ENCODE assay signal across 8 cellular contexts in the genomic region with DNA sequence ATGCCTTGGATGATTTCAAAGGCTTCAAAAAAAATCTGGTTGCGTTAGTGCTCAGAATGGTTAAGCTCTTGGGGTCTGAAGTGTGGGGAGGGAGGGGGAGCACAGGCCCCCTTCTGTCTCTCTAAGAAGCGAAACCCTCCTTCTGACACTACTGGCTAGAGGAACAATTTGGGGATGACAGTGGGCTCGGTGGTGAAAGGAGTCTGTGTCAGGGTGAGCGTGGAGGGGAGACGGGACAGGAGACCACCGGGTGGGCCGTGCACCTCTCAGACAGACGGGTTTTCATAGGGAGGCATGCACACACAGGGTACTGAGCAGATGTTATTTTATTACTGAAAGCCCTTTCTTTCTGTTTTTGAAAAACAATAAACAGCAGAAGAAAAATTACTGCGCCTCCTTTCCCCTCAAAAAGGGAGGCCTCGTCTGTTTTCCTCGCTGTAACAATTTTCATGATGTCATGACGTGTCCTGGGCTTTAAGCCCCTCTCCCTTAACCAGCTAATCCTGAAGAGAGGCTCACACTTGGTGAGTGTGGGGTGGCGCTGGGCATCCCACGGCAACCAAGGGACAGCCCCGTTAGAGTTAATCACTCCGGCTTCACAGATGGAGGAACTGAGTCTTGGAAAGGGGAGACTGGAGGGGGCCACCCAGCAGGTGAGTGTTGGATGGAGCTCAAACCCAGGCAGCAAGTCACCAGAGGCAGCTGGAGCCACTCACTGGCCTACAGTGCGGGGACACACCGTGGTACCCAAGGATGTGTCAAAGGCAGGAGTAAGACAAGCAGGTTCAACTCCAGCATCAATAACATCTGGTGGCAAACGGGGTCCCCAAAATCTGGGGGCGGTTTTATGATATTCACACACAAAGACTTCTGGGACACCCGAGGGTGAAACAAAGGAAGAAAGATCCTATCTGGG. TPM values are rescaled to one million over a fixed set of nuclear protein-coding genes. Genes with fewer than 3 reads are reported as not detected.
A peak's percentile ranks its signal among the peaks of the same experiment; 100 is the strongest.
DNase-seq lines count a peak whose midpoint lies in the region; ATAC-seq and TF ChIP-seq lines count a peak whose summit lies in the region.

No MANE protein-coding gene starts in this region.

- peaks cover 14% of the 10 kb centered on the region for H3K36me3 Mint-ChIP-seq in activated naive CD4-positive, alpha-beta T cell treated with anti-CD3 and anti-CD28 coated beads, Interleukin-2, amount 50 U/mL, for 24 hours

- H3K4me3 Mint-ChIP-seq in activated naive CD4-positive, alpha-beta T cell treated with anti-CD3 and anti-CD28 coated beads, Interleukin-2, amount 50 U/mL, for 24 hours: peak overlapping the region; percentile 91

- H3K36me3 ChIP-seq in effector memory CD4-positive, alpha-beta T cell (ENCODE audit: control insufficient read depth, insufficient read depth, low read length): no peaks in the 10 kb centered on the region
- H3K36me3 ChIP-seq in spleen: peaks cover 0 to 66% (median 11%) of the 10 kb centered on the region in 6 donors

- TF ChIP-seq CTCF in spleen (IDR thresholded peaks at IDR 0.05 in 8 of 11, conservative IDR thresholded peaks at IDR 0.05 in 3 of 11): no peak

- TF ChIP-seq POLR2A in spleen (IDR thresholded peaks at IDR 0.05): no peak

- H3K9me3 Mint-ChIP-seq in activated naive CD4-positive, alpha-beta T cell treated with anti-CD3 and anti-CD28 coated beads, Interleukin-2, amount 50 U/mL, for 24 hours: no peaks in the 10 kb centered on the region

- peak overlapping the region; percentile 41 for H3K4me3 ChIP-seq in effector memory CD4-positive, alpha-beta T cell (ENCODE audit: insufficient read depth, low read depth, low read length, poor library complexity, severe bottlenecking)
- H3K4me3 ChIP-seq in spleen: peak overlapping the region in 5 of 8 donors; percentile 21 to 58 (median 25)

- WGBS in spleen, 5 donors: 48 to 60% (median 55%) methylated on average over 21 of the region's 21 CpGs

- no peak overlapping the region for H3K27ac Mint-ChIP-seq in activated naive CD4-positive, alpha-beta T cell treated with anti-CD3 and anti-CD28 coated beads, Interleukin-2, amount 50 U/mL, for 24 hours

- intact Hi-C loops in spleen (cut with DNase I; ENCODE audit: low total_unique reads): no loop called here

- peaks cover 22% of the 10 kb centered on the region for H3K4me1 ChIP-seq in effector memory CD4-positive, alpha-beta T cell (ENCODE audit: control insufficient read depth, insufficient read depth, low read length, poor library complexity, severe bottlenecking)
- H3K4me1 ChIP-seq in spleen: peaks cover 13 to 34% (median 23%) of the 10 kb centered on the region in 6 donors

- ATAC-seq in HG03457 (IDR thresholded peaks at IDR 0.05; ENCODE audit: unreplicated experiment): peak; percentile 9

- H3K27ac ChIP-seq in effector memory CD4-positive, alpha-beta T cell (ENCODE audit: insufficient read depth, low read length, poor library complexity, severe bottlenecking): peak overlapping the region; percentile 23
- H3K27ac ChIP-seq in spleen: peak overlapping the region in 6 of 8 donors; percentile 13 to 71 (median 58)

- no peaks in the 10 kb centered on the region for H3K27me3 ChIP-seq in effector memory CD4-positive, alpha-beta T cell (replicated peaks; ENCODE audit: control insufficient read depth, insufficient read depth, low read length, poor library complexity, severe bottlenecking)
- H3K27me3 ChIP-seq in spleen (replicated peaks in 1 of 7): peaks cover 0 to 73% (median 0%) of the 10 kb centered on the region in 7 donors

- no peaks in the 10 kb centered on the region for H3K27me3 Mint-ChIP-seq in activated naive CD4-positive, alpha-beta T cell treated with anti-CD3 and anti-CD28 coated beads, Interleukin-2, amount 50 U/mL, for 24 hours

- H3K9me3 ChIP-seq in effector memory CD4-positive, alpha-beta T cell (ENCODE audit: control insufficient read depth, low read length): no peaks in the 10 kb centered on the region
- H3K9me3 ChIP-seq in spleen: no peaks in the 10 kb centered on the region

- peaks cover 37% of the 10 kb centered on the region for H3K4me1 Mint-ChIP-seq in activated naive CD4-positive, alpha-beta T cell treated with anti-CD3 and anti-CD28 coated beads, Interleukin-2, amount 50 U/mL, for 24 hours

- no peak for DNase-seq in activated naive CD4-positive, alpha-beta T cell (lab: John Stamatoyannopoulos, UW)
- DNase-seq in effector memory CD4-positive, alpha-beta T cell: no peak
- DNase-seq in spleen (no peak), SHP77 treated with DMSO at 0.1 percent for 48 hours (lab: John Stamatoyannopoulos, UW) (no peak), NCI-H1105 treated with DMSO at 0.1 percent for 48 hours (lab: John Stamatoyannopoulos, UW) (no peak)
- DNase-seq in effector CD8-positive, alpha-beta T cell (lab: John Stamatoyannopoulos, UW): no peak

RNA-seq across cellular contexts. Expression of gene PTCH1, which starts 53.4 kb away (rescaled TPM):
- total RNA-seq in spleen: 10 to 100 TPM; 10.8 to 32.1 (median 12.4) TPM
- 1 to 10 TPM in 2 of 3 donors, under 1 TPM in 1; 0.70 to 2.1 (median 1.5) TPM for polyA plus RNA-seq in spleen
